ENCODE assay signal across 10 cellular contexts in genomic region chr18:77206676-77207370, GRCh38. TPM values are rescaled to one million over a fixed set of nuclear protein-coding genes. Genes with fewer than 3 reads are reported as not detected.
DNase-seq lines count a peak whose midpoint lies in the region; ATAC-seq lines count a peak whose summit lies in the region.
"Had no signal": no experiment of that assay in that cellular context is flagged by ENCODE, and none has a peak within 500 bp of the region (broad histone marks: within the 10 kb centered on the region; RNA-seq: fewer than 3 reads in every experiment).

No MANE protein-coding gene starts in this region.

- H3K9me3 ChIP-seq in esophagus (ENCODE audit: control insufficient read depth in 2 of 2, insufficient read depth in 1 of 2, low read depth in 1 of 2, low read length in 1 of 2), result no peaks in the 10 kb centered on the region
- H3K9me3 ChIP-seq: adrenal gland had no signal

- H3K4me1 ChIP-seq in esophagus (ENCODE audit: control insufficient read depth in 2 of 2, insufficient read depth in 2 of 2, low read length in 1 of 2), result peaks cover 2% of the 10 kb centered on the region in 2 donors

- H3K27ac ChIP-seq in esophagus (ENCODE audit: low read depth in 2 of 2, low read length in 1 of 2), result peak overlapping the region; percentile 33 to 63

- WGBS in esophagus, 2 donors, result 72 to 79% methylated on average over 10 of the region's 10 CpGs

- peak; percentile 91 for ATAC-seq in Right ventricle myocardium inferior
- ATAC-seq in left lobe of liver, result no peak

- intact Hi-C loops in Right ventricle myocardium inferior (cut with DNase I) (no loop called here), cardiac septum (cut with DNase I) (loop anchor here (5.0 kb wide), 1 partner anchor 75 kb away; the partner anchor contains the start of gene MBP)

- no peak overlapping the region for H3K4me3 ChIP-seq in esophagus (ENCODE audit: low read depth in 1 of 2, low read length in 2 of 2)
- H3K4me3 ChIP-seq: adrenal gland had no signal

- H3K27me3 ChIP-seq in esophagus (ENCODE audit: control insufficient read depth in 1 of 2, insufficient read depth in 2 of 2, low read length in 2 of 2), result no peaks in the 10 kb centered on the region
- H3K27me3 ChIP-seq: adrenal gland had no signal

- H3K36me3 ChIP-seq in esophagus (ENCODE audit: control insufficient read depth in 2 of 2, insufficient read depth in 2 of 2, low read length in 1 of 2), result no peaks in the 10 kb centered on the region
- H3K36me3 ChIP-seq: adrenal gland had no signal

- DNase-seq in Right ventricle myocardium inferior (ENCODE audit: missing footprints) (peak; percentile 70), cardiac septum (ENCODE audit: low spot score) (no peak), myocyte (ENCODE audit: low read depth) (peak; percentile 86), CD1c-positive myeloid dendritic cell (ENCODE audit: extremely low spot score) (no peak), left lobe of liver (ENCODE audit: low spot score) (no peak), NAMALWA (ENCODE audit: low spot score) (no peak)
- no peak for DNase-seq in activated CD4-positive, alpha-beta T cell treated with anti-CD3 and anti-CD28 coated beads, Interleukin-2, amount 50 U/mL, for 4 hours

RNA-seq across cellular contexts. Expression of gene GALR1, which starts 42.8 kb away (rescaled TPM):
- total RNA-seq in Right ventricle myocardium inferior (not detected), cardiac septum (0.08 TPM), myocyte (not detected in 2 replicates), left lobe of liver (not detected)
- under 1 TPM in 1 of 2 donors, not detected in 1; under 0.01 TPM for polyA plus RNA-seq in esophagus
- not detected for polyA plus RNA-seq in myocyte (2012)
- total RNA-seq: activated CD4-positive, alpha-beta memory T cell treated with anti-CD3 and anti-CD28 coated beads for 36 hours had no signal

Comparison
In these comparisons a context has a peak if more than half of its experiments do, and no peak if none do; other contexts are left out.
1. DNase-seq: peak in Right ventricle myocardium inferior (single experiment) and myocyte (single experiment); none in cardiac septum (single experiment), CD1c-positive myeloid dendritic cell (single experiment), left lobe of liver (single experiment), activated CD4-positive, alpha-beta T cell treated with anti-CD3 and anti-CD28 coated beads, Interleukin-2, amount 50 U/mL, for 4 hours (0 of 2) and NAMALWA (single experiment).